ENCODE assay signal across 29 cellular contexts in genomic region chr2:67771380-67771779, GRCh38.
"Had no signal": no experiment of that assay in that cellular context is flagged by ENCODE, and none has a peak within 500 bp of the region (broad histone marks: within the 10 kb centered on the region; RNA-seq: fewer than 3 reads in every experiment).

No MANE protein-coding gene starts in this region.

- H3K4me1 Mint-ChIP-seq: stimulated activated effector memory CD8-positive, alpha-beta T cell treated with anti-CD3 and anti-CD28 coated beads, Interleukin-12 subunit alpha, Interleukin-12 subunit beta, amount 100 ng/mL, for 72 hours; stimulated activated memory B cell treated with anti-CD40 and anti-IgM and Interleukin-4, amounts not matched to agents 10 μg/mL and 1 μg/mL and 100 μg/mL, for 72 hours; stimulated activated naive B cell treated with anti-CD40 and anti-IgM and Interleukin-4, amounts not matched to agents 10 μg/mL and 1 μg/mL and 100 μg/mL, for 72 hours; stimulated activated naive CD8-positive, alpha-beta T cell treated with anti-CD3 and anti-CD28 coated beads, Interleukin-15, amount 100 ng/mL, for 72 hours had no signal

- H3K4me1 ChIP-seq: stomach, suprapubic skin, testis, tibial artery, tibial nerve, transverse colon, upper lobe of right lung, vagina had no signal

- ATAC-seq: stimulated activated effector memory CD8-positive, alpha-beta T cell treated with anti-CD3 and anti-CD28 coated beads, Interleukin-12 subunit alpha, Interleukin-12 subunit beta, amount 100 ng/mL, for 72 hours; stimulated activated memory B cell treated with anti-CD40 and anti-IgM and Interleukin-4, amounts not matched to agents 10 μg/mL and 1 μg/mL and 100 μg/mL, for 72 hours; stimulated activated naive B cell treated with anti-CD40 and anti-IgM and Interleukin-4, amounts not matched to agents 10 μg/mL and 1 μg/mL and 100 μg/mL, for 72 hours; stimulated activated naive CD8-positive, alpha-beta T cell treated with anti-CD3 and anti-CD28 coated beads, Interleukin-15, amount 100 ng/mL, for 72 hours; stimulated activated naive CD8-positive, alpha-beta T cell treated with anti-CD3 and anti-CD28 coated beads, Interleukin-15, Interleukin-2, amounts not matched to agents 100 U/mL and 50 U/mL, for 24 hours; upper lobe of right lung had no signal

- H3K4me3 Mint-ChIP-seq: stimulated activated effector memory CD8-positive, alpha-beta T cell treated with anti-CD3 and anti-CD28 coated beads, Interleukin-12 subunit alpha, Interleukin-12 subunit beta, amount 100 ng/mL, for 72 hours; stimulated activated memory B cell treated with anti-CD40 and anti-IgM and Interleukin-4, amounts not matched to agents 10 μg/mL and 1 μg/mL and 100 μg/mL, for 72 hours; stimulated activated naive B cell treated with anti-CD40 and anti-IgM and Interleukin-4, amounts not matched to agents 10 μg/mL and 1 μg/mL and 100 μg/mL, for 72 hours; stimulated activated naive CD8-positive, alpha-beta T cell treated with anti-CD3 and anti-CD28 coated beads, Interleukin-15, amount 100 ng/mL, for 72 hours; stimulated activated naive CD8-positive, alpha-beta T cell treated with anti-CD3 and anti-CD28 coated beads, Interleukin-15, Interleukin-2, amounts not matched to agents 100 ng/mL and 50 ng/mL, for 24 hours; type B pancreatic cell had no signal

- DNase-seq: stimulated activated CD4-positive, alpha-beta T cell treated with anti-CD3 and anti-CD28 coated beads, Interleukin-2, amount 100 ng/mL, for 48 hours; stimulated activated CD4-positive, alpha-beta T cell treated with anti-CD3 and anti-CD28 coated beads, Interleukin-4, amount 100 ng/mL, for 1 hour; stimulated activated CD4-positive, alpha-beta T cell treated with anti-CD3 and anti-CD28 coated beads, Interleukin-4, amount 100 ng/mL, for 24 hours; stimulated activated CD4-positive, alpha-beta T cell treated with anti-CD3 and anti-CD28 coated beads, Interleukin-4, amount 100 ng/mL, for 4 hours; stimulated activated CD8-positive, alpha-beta memory T cell treated with anti-CD3 and anti-CD28 coated beads, Interleukin-4, amount 100 ng/mL, for 48 hours; stimulated activated naive B cell treated with anti-CD40 and anti-IgM and Interleukin-4, amounts not matched to agents 10 μg/mL and 1 μg/mL and 100 μg/mL, for 72 hours; stimulated activated naive CD4-positive, alpha-beta T cell; stimulated activated naive CD4-positive, alpha-beta T cell treated with Interleukin-2 at 50 U/mL for 16 hours; stimulated activated naive CD8-positive, alpha-beta T cell treated with anti-CD3 and anti-CD28 coated beads, Interleukin-15, amount 100 ng/mL, for 72 hours; stimulated activated naive CD8-positive, alpha-beta T cell treated with anti-CD3 and anti-CD28 coated beads, Interleukin-15, Interleukin-2, amounts not matched to agents 100 U/mL and 50 U/mL, for 24 hours; stomach; substantia nigra; testis; thyroid gland; tibial artery; transverse colon; trophoblast cell; upper lobe of left lung; upper lobe of right lung; uterus had no signal

- H3K27ac Mint-ChIP-seq: stimulated activated effector memory CD8-positive, alpha-beta T cell treated with anti-CD3 and anti-CD28 coated beads, Interleukin-12 subunit alpha, Interleukin-12 subunit beta, amount 100 ng/mL, for 72 hours; stimulated activated memory B cell treated with anti-CD40 and anti-IgM and Interleukin-4, amounts not matched to agents 10 μg/mL and 1 μg/mL and 100 μg/mL, for 72 hours; stimulated activated naive B cell treated with anti-CD40 and anti-IgM and Interleukin-4, amounts not matched to agents 10 μg/mL and 1 μg/mL and 100 μg/mL, for 72 hours; stimulated activated naive CD8-positive, alpha-beta T cell treated with anti-CD3 and anti-CD28 coated beads, Interleukin-15, amount 100 ng/mL, for 72 hours; stimulated activated naive CD8-positive, alpha-beta T cell treated with anti-CD3 and anti-CD28 coated beads, Interleukin-15, Interleukin-2, amounts not matched to agents 100 ng/mL and 50 ng/mL, for 24 hours; type B pancreatic cell had no signal

- FAIRE-seq: urothelium cell line had no signal

- H3K27ac ChIP-seq: stomach, suprapubic skin, testis, thoracic aorta, tibial artery, tibial nerve, transverse colon, upper lobe of left lung, upper lobe of right lung, vagina had no signal

- H3K9me3 ChIP-seq: stomach, suprapubic skin, testis, thoracic aorta, thyroid gland, tibial artery, tibial nerve, transverse colon, upper lobe of left lung, upper lobe of right lung, uterus, vagina had no signal

- H3K9me3 Mint-ChIP-seq: stimulated activated memory B cell treated with anti-CD40 and anti-IgM and Interleukin-4, amounts not matched to agents 10 μg/mL and 1 μg/mL and 100 μg/mL, for 72 hours; stimulated activated naive B cell treated with anti-CD40 and anti-IgM and Interleukin-4, amounts not matched to agents 10 μg/mL and 1 μg/mL and 100 μg/mL, for 72 hours; stimulated activated naive CD8-positive, alpha-beta T cell treated with anti-CD3 and anti-CD28 coated beads, Interleukin-15, amount 100 ng/mL, for 72 hours; stimulated activated naive CD8-positive, alpha-beta T cell treated with anti-CD3 and anti-CD28 coated beads, Interleukin-15, Interleukin-2, amounts not matched to agents 100 ng/mL and 50 ng/mL, for 24 hours; type B pancreatic cell had no signal

- H3K36me3 Mint-ChIP-seq: stimulated activated effector memory CD8-positive, alpha-beta T cell treated with anti-CD3 and anti-CD28 coated beads, Interleukin-12 subunit alpha, Interleukin-12 subunit beta, amount 100 ng/mL, for 72 hours; stimulated activated memory B cell treated with anti-CD40 and anti-IgM and Interleukin-4, amounts not matched to agents 10 μg/mL and 1 μg/mL and 100 μg/mL, for 72 hours; stimulated activated naive B cell treated with anti-CD40 and anti-IgM and Interleukin-4, amounts not matched to agents 10 μg/mL and 1 μg/mL and 100 μg/mL, for 72 hours; type B pancreatic cell had no signal

- H3K36me3 ChIP-seq: stomach, suprapubic skin, thoracic aorta, thyroid gland, tibial artery, tibial nerve, transverse colon, upper lobe of left lung, upper lobe of right lung, uterus, vagina had no signal

- H3K4me3 ChIP-seq: stomach, suprapubic skin, testis, thoracic aorta, thyroid gland, tibial artery, tibial nerve, transverse colon, upper lobe of left lung, upper lobe of right lung, uterus, vagina had no signal

- H3K27me3 ChIP-seq: stomach, suprapubic skin, testis, thyroid gland, tibial artery, tibial nerve, transverse colon, upper lobe of left lung, upper lobe of right lung, uterus, vagina had no signal
